In the genomic region with DNA sequence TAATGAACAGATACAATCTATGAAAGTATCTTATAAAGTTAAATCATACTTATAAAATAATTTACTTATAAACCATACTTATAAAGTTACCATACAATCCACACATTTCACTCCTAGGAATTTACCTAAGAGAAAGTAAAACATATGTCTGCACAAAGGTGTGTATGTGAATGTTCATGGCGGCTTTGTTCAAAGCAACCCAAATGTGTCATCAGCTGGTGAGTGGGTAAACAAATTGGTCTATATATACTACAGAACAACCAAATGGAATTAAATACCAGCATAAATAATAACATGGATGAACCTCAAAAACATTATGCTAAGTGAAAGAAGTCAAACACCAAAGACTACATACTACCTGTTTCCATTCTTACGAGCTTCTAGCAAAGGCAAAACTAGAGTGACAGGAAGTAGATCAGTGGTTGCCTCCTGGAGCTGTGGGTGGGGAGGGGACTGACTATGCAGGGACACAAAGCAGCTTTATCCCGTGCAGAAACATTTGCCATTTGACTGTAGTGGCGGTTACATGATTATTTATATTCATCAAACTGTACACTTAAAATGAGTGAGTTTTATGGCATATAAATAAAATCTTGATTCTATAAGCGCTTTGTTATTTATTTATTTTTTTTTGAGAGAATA, we compare ENCODE assay signal across 11 cellular contexts. TPM values are rescaled to one million over a fixed set of nuclear protein-coding genes. Genes with fewer than 3 reads are reported as not detected.
DNase-seq lines count a peak whose midpoint lies in the region; ATAC-seq and TF ChIP-seq lines count a peak whose summit lies in the region.
"Had no signal": no experiment of that assay in that cellular context is flagged by ENCODE, and none has a peak within 500 bp of the region (broad histone marks: within the 10 kb centered on the region; RNA-seq: fewer than 3 reads in every experiment).

No MANE protein-coding gene starts in this region.

- H4K20me1 ChIP-seq in PC-9 (ENCODE audit: insufficient read depth), result no peaks in the 10 kb centered on the region

- peak; percentile 60 for ATAC-seq in activated CD8-positive, alpha-beta T cell treated with anti-CD3 and anti-CD28 coated beads for 36 hours
- ATAC-seq in memory B cell (ENCODE audit: low read depth) (peak; percentile 75), aorta (ENCODE audit: low FRiP score) (no peak), HG03097 (IDR thresholded peaks at IDR 0.05; ENCODE audit: low FRiP score, unreplicated experiment) (no peak), HG03378 (IDR thresholded peaks at IDR 0.05; ENCODE audit: unreplicated experiment) (no peak)

- H3K27ac Mint-ChIP-seq in activated CD8-positive, alpha-beta T cell treated with anti-CD3 and anti-CD28 coated beads for 36 hours, result peak overlapping the region; percentile 85
- no peak overlapping the region for H3K27ac Mint-ChIP-seq in memory B cell

- H3K79me2 ChIP-seq in PC-9 (ENCODE audit: low read depth), result no peaks in the 10 kb centered on the region

- H3K4me2 ChIP-seq in PC-9, result no peak overlapping the region

- peaks cover 0 to 5% of the 10 kb centered on the region in 2 donors for H3K4me1 ChIP-seq in aorta (ENCODE audit: control insufficient read depth in 1 of 2, insufficient read depth in 2 of 2, low read length in 2 of 2)
- no peaks in the 10 kb centered on the region for H3K4me1 ChIP-seq in PC-9 (replicated peaks; ENCODE audit: insufficient read depth)

- H3F3A ChIP-seq in PC-9 (ENCODE audit: insufficient read depth, low read depth), result no peaks in the 10 kb centered on the region

- no peaks in the 10 kb centered on the region for H3K27me3 ChIP-seq in aorta (ENCODE audit: control insufficient read depth in 1 of 2, insufficient read depth in 2 of 2, low read length in 1 of 2)
- no peaks in the 10 kb centered on the region for H3K27me3 ChIP-seq in PC-9 (ENCODE audit: insufficient read depth, low read depth)
- H3K27me3 ChIP-seq: left lung had no signal

- CTCF ChIA-PET in activated CD8-positive, alpha-beta T cell treated with anti-CD3 and anti-CD28 coated beads for 36 hours (lab: Charles Lee), result interaction anchor here (0.8 to 1.6 kb wide), 4 partner anchors 9 to 24 kb away, joined by 4 to 5 read pairs (median 4); no protein-coding TSS in a partner anchor
- CTCF ChIA-PET in PC-9 (lab: Charles Lee), result no interaction called here

- no peak overlapping the region for H3K4me3 ChIP-seq in aorta (ENCODE audit: low read length in 2 of 2)
- no peak overlapping the region for H3K4me3 ChIP-seq in PC-9
- H3K4me3 ChIP-seq: left lung had no signal

- H3K9me2 ChIP-seq in PC-9 (ENCODE audit: insufficient read depth), result no peaks in the 10 kb centered on the region

- H3K36me3 ChIP-seq in aorta (ENCODE audit: control insufficient read depth in 1 of 2, insufficient read depth in 2 of 2, low read length in 1 of 2) (peaks cover 0 to 2% of the 10 kb centered on the region in 2 donors), PC-9 (ENCODE audit: low read depth) (no peaks in the 10 kb centered on the region)

- H3K9me3 Mint-ChIP-seq in activated CD8-positive, alpha-beta T cell treated with anti-CD3 and anti-CD28 coated beads for 36 hours, result no peaks in the 10 kb centered on the region
- H3K9me3 Mint-ChIP-seq in memory B cell, result no peaks in the 10 kb centered on the region
- H3K9me3 Mint-ChIP-seq: IgD-negative memory B cell had no signal

- H3K9me3 ChIP-seq in aorta (ENCODE audit: control insufficient read depth, low read length) (peaks cover 2% of the 10 kb centered on the region), PC-9 (ENCODE audit: insufficient read depth, low read depth) (no peaks in the 10 kb centered on the region)

- WGBS in aorta, 2 donors, result 49 to 57% methylated on average over 5 of the region's 5 CpGs

- POLR2A ChIA-PET in activated CD8-positive, alpha-beta T cell treated with anti-CD3 and anti-CD28 coated beads for 36 hours (lab: Charles Lee), result interaction anchor here (60.2 to 67.1 kb wide), 2 partner anchors 4 to 21 kb away, joined by 2439 read pairs; partner anchors contain the start of genes PHF19 and TRAF1
- POLR2A ChIA-PET in PC-9 (lab: Charles Lee; ENCODE audit: unreplicated experiment), result no interaction called here

- DNase-seq in stimulated activated CD4-positive, alpha-beta T cell treated with anti-CD3 and anti-CD28 coated beads, Interleukin-1b, Interleukin-23, amount 100 ng/mL, for 48 hours, result peak; percentile 66
- DNase-seq in stimulated activated CD4-positive, alpha-beta T cell treated with anti-CD3 and anti-CD28 coated beads, Interleukin-12 subunit alpha, Interleukin-12 subunit beta, amount 100 ng/mL, for 4 hours, result no peak
- DNase-seq in activated CD8-positive, alpha-beta T cell treated with anti-CD3 and anti-CD28 coated beads for 36 hours, result peak; percentile 75
- no peak for DNase-seq in memory B cell (ENCODE audit: low spot score in 2 of 2)
- peak in 1 of 2 donors; percentile 2 for DNase-seq in aorta
- DNase-seq in PC-9, result no peak
- DNase-seq: left lung had no signal

- TF ChIP-seq CTCF in activated CD8-positive, alpha-beta T cell treated with anti-CD3 and anti-CD28 coated beads for 36 hours (IDR thresholded peaks at IDR 0.05), result no peak
- no peak for TF ChIP-seq CTCF in PC-9 (conservative IDR thresholded peaks at IDR 0.05)

- intact Hi-C loops in activated CD8-positive, alpha-beta T cell treated with anti-CD3 and anti-CD28 coated beads for 36 hours (cut with micrococcal nuclease), result no loop called here
- intact Hi-C loops in aorta (cut with DNase I) (no loop called here), PC-9 (cut with micrococcal nuclease; ENCODE audit: unreplicated experiment) (no loop called here)

- H3K4me1 Mint-ChIP-seq in activated CD8-positive, alpha-beta T cell treated with anti-CD3 and anti-CD28 coated beads for 36 hours (ENCODE audit: low read depth), result peaks cover 89% of the 10 kb centered on the region
- peaks cover 18% of the 10 kb centered on the region for H3K4me1 Mint-ChIP-seq in memory B cell

- H3K27me3 Mint-ChIP-seq in activated CD8-positive, alpha-beta T cell treated with anti-CD3 and anti-CD28 coated beads for 36 hours, result no peaks in the 10 kb centered on the region
- H3K27me3 Mint-ChIP-seq in memory B cell, result no peaks in the 10 kb centered on the region
- H3K27me3 Mint-ChIP-seq: IgD-negative memory B cell had no signal

- no peak overlapping the region for H2AFZ ChIP-seq in PC-9

- H3K4me3 Mint-ChIP-seq in activated CD8-positive, alpha-beta T cell treated with anti-CD3 and anti-CD28 coated beads for 36 hours, result peak overlapping the region; percentile 46
- no peak overlapping the region for H3K4me3 Mint-ChIP-seq in memory B cell
- H3K4me3 Mint-ChIP-seq: IgD-negative memory B cell had no signal

- no TSS peak for BruUV-seq in PC-9 (replicated peaks; lab: Mats Ljungman, UMichigan)

- peaks cover 93% of the 10 kb centered on the region for H3K36me3 Mint-ChIP-seq in activated CD8-positive, alpha-beta T cell treated with anti-CD3 and anti-CD28 coated beads for 36 hours (ENCODE audit: low read depth)
- H3K36me3 Mint-ChIP-seq in memory B cell, result peaks cover 12% of the 10 kb centered on the region
- H3K36me3 Mint-ChIP-seq: IgD-negative memory B cell had no signal

- H3K27ac ChIP-seq in aorta (ENCODE audit: low read depth in 1 of 2, low read length in 2 of 2) (peak overlapping the region; percentile 17 to 42), PC-9 (no peak overlapping the region)
- H3K27ac ChIP-seq: left lung, RWPE1 had no signal

RNA-seq across cellular contexts. Expression of gene TRAF1, which starts 10.6 kb away (rescaled TPM):
- 100 to 1,000 TPM; 147 to 150 TPM for total RNA-seq in activated CD8-positive, alpha-beta T cell treated with anti-CD3 and anti-CD28 coated beads for 36 hours
- total RNA-seq in aorta (10 to 100 TPM; 19.8 to 25.7 TPM), PC-9 (2021) (2.7 and 2.9 TPM in 2 replicates)
- 10 to 100 TPM; 10.5 to 43.3 TPM for polyA plus RNA-seq in aorta

RNA-seq across cellular contexts. Expression of gene PHF19, which starts 39.0 kb away (rescaled TPM):
- total RNA-seq in activated CD8-positive, alpha-beta T cell treated with anti-CD3 and anti-CD28 coated beads for 36 hours, result 100 to 1,000 TPM; 210 to 216 TPM
- total RNA-seq in aorta (10 to 100 TPM; 40.1 to 62.3 TPM), PC-9 (2021) (66.4 and 72.9 TPM in 2 replicates)
- polyA plus RNA-seq in aorta, result 10 to 100 TPM; 25.9 to 66.7 TPM

Comparison
In these comparisons a context has a peak if more than half of its experiments do, and no peak if none do; other contexts are left out.
1. DNase-seq: peak in stimulated activated CD4-positive, alpha-beta T cell treated with anti-CD3 and anti-CD28 coated beads, Interleukin-1b, Interleukin-23, amount 100 ng/mL, for 48 hours (single experiment) and activated CD8-positive, alpha-beta T cell treated with anti-CD3 and anti-CD28 coated beads for 36 hours (single experiment); none in stimulated activated CD4-positive, alpha-beta T cell treated with anti-CD3 and anti-CD28 coated beads, Interleukin-12 subunit alpha, Interleukin-12 subunit beta, amount 100 ng/mL, for 4 hours (single experiment), memory B cell (0 of 2) and PC-9 (0 of 2).
2. ATAC-seq: peak in activated CD8-positive, alpha-beta T cell treated with anti-CD3 and anti-CD28 coated beads for 36 hours (single experiment) and memory B cell (single experiment); none in aorta (single experiment), HG03097 (single experiment) and HG03378 (single experiment).
3. RNA of gene TRAF1, which starts 10.6 kb away (total RNA-seq): 147 to 150 TPM in activated CD8-positive, alpha-beta T cell treated with anti-CD3 and anti-CD28 coated beads for 36 hours; 19.8 to 25.7 TPM in aorta and 2.7 to 2.9 TPM in PC-9; every median in the first group is over 4 times any median in the second.